1 cellular context compared by ENCODE assay signal in the genomic region with DNA sequence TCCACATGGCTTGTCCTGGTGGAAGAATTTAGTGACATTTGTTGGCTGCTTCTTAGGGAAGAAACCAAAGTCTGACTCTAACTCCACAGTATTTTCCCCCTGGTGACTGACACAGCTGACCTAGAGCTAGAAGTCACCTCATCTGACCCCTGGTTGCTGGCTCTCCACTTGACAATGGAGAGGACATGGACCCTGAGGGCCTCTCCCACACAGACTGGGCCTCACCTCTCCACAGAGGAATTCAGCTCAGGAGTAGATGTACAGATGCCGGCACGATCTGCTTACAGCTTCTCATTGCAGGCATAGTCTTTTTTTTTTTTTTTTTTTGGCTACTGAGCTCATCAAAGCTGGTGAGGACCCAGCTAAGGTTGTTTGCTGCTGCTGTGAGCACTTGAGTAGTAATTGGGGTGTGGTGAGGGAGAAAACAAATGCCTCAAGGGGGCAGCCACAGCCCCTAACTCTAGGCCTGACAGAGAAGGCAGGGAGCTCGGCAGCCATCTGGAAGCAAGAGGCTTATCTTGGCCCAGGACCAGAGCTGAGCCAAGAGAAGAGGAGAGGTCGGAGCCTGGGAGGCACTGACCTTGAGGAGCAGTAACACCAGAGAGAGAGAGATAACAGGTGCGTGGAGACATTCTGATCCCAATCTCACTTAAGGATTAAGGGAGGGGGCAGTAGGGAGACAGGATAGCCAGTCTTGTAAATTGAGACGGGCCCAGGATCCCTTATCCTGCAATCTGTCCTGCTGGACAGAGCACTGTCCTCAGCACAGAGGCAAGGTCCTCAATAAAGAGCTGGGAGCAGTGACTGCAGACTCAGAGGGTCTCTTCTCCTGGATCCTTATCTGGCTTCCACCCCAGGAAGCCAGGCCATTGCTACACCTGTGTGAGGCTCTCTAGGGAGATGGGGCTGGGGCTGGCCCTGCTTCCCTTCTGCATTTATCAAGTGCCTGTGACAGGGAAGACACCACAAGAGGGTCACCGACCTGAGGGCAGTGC.
TF ChIP-seq lines count a peak whose summit lies in the region.

No MANE protein-coding gene starts in this region.

TF ChIP-seq in WTC11, 78 proteins besides CTCF, POLR2A, EP300 and RAD21 (continued from another document):
- TF ChIP-seq, protein P1, sequence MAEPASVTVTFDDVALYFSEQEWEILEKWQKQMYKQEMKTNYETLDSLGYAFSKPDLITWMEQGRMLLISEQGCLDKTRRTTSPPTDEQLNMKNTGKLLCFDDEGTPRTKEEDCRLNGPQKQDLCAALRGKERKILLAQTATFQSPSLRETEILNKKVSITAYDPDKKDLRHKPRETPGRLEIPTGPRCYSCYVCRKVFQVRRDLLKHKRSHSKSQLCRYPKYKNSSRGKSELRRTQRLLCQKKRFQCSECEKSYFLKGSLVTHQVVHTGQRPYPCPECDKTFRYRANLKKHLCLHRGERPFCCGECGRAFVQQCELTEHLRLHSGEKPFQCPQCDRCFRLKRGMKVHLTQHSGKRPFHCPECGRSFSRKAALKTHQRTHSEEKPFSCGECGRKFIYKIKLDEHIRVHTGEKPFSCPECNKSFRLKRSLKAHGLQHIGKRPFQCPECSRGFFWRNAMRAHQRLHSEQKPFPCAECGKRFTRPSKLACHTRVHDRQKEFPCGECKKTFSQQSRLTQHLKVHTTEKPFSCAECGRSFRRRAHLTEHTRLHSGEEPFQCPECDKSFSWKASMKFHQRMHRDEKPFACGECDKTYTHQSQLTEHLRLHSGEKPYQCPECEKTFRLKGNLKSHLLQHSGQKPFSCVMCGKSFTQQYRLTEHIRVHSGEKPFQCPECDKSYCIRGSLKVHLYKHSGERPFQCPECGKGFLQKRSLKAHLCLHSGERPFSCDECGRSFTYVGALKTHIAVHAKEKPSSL (CRISPR knock-in tag; conservative IDR thresholded peaks at IDR 0.05) = no peak
- TF ChIP-seq TEAD4 (CRISPR knock-in tag; IDR thresholded peaks at IDR 0.05) = no peak
- TF ChIP-seq, protein P2, sequence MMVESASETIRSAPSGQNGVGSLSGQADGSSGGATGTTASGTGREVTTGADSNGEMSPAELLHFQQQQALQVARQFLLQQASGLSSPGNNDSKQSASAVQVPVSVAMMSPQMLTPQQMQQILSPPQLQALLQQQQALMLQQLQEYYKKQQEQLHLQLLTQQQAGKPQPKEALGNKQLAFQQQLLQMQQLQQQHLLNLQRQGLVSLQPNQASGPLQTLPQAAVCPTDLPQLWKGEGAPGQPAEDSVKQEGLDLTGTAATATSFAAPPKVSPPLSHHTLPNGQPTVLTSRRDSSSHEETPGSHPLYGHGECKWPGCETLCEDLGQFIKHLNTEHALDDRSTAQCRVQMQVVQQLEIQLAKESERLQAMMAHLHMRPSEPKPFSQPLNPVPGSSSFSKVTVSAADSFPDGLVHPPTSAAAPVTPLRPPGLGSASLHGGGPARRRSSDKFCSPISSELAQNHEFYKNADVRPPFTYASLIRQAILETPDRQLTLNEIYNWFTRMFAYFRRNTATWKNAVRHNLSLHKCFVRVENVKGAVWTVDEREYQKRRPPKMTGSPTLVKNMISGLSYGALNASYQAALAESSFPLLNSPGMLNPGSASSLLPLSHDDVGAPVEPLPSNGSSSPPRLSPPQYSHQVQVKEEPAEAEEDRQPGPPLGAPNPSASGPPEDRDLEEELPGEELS (CRISPR knock-in tag; IDR thresholded peaks at IDR 0.05) = no peak
- no peak for TF ChIP-seq TCF7 (CRISPR knock-in tag; IDR thresholded peaks at IDR 0.05; ENCODE audit: low read depth)
- no peak for TF ChIP-seq CREB1 (CRISPR knock-in tag; IDR thresholded peaks at IDR 0.05)
- TF ChIP-seq, protein P3, sequence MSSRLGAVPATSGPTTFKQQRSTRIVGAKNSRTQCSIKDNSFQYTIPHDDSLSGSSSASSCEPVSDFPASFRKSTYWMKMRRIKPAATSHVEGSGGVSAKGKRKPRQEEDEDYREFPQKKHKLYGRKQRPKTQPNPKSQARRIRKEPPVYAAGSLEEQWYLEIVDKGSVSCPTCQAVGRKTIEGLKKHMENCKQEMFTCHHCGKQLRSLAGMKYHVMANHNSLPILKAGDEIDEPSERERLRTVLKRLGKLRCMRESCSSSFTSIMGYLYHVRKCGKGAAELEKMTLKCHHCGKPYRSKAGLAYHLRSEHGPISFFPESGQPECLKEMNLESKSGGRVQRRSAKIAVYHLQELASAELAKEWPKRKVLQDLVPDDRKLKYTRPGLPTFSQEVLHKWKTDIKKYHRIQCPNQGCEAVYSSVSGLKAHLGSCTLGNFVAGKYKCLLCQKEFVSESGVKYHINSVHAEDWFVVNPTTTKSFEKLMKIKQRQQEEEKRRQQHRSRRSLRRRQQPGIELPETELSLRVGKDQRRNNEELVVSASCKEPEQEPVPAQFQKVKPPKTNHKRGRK (CRISPR knock-in tag; IDR thresholded peaks at IDR 0.05; ENCODE audit: borderline replicate concordance) = no peak
